8 cellular contexts compared by ENCODE assay signal in genomic region chr12:48682927-48683326, GRCh38. TPM values are rescaled to one million over a fixed set of nuclear protein-coding genes. Genes with fewer than 3 reads are reported as not detected.
DNase-seq lines count a peak whose midpoint lies in the region; ATAC-seq and TF ChIP-seq lines count a peak whose summit lies in the region.

No MANE protein-coding gene starts in this region.

- peaks cover 42% of the 10 kb centered on the region for H3K4me1 Mint-ChIP-seq in CD4-positive, alpha-beta T cell (ENCODE audit: low read depth)

- POLR2A ChIA-PET in CD4-positive, alpha-beta T cell (lab: Charles Lee): interaction anchor here (0.8 to 1.9 kb wide), 14 partner anchors 9 to 484 kb away, joined by 3 to 35 read pairs (median 7); partner anchors contain the start of genes CCNT1, DDX23 and TUBA1B

- H3K27ac ChIP-seq in CD4-positive, alpha-beta T cell (ENCODE audit: low read depth, low read length): no peak overlapping the region
- H3K27ac ChIP-seq in dorsolateral prefrontal cortex (peak overlapping the region in 11 of 59 donors; percentile 70 to 92 (median 86)), osteoblast (ENCODE audit: low read depth, low read length) (no peak overlapping the region), foreskin keratinocyte (no peak overlapping the region)

- no peak overlapping the region for H2AFZ ChIP-seq in osteoblast (ENCODE audit: low read length)

- H3K36me3 ChIP-seq in MG63: peaks cover 36% of the 10 kb centered on the region
- peaks cover 26% of the 10 kb centered on the region for H3K36me3 ChIP-seq in osteoblast (ENCODE audit: insufficient read depth, low read length)

- H3K36me3 Mint-ChIP-seq in CD4-positive, alpha-beta T cell (ENCODE audit: low read depth): peaks cover 47% of the 10 kb centered on the region

- TF ChIP-seq CTCF in CD4-positive, alpha-beta T cell (IDR thresholded peaks at IDR 0.05): no peak
- TF ChIP-seq CTCF in dorsolateral prefrontal cortex (IDR thresholded peaks at IDR 0.05 in 54 of 56, conservative IDR thresholded peaks at IDR 0.05 in 2 of 56; ENCODE audit: low read depth in 1 of 56, partially characterized antibody in 56 of 56) (no peak), osteoblast (IDR thresholded peaks at IDR 0.05; ENCODE audit: extremely low read depth, low read depth, low read length) (no peak), foreskin keratinocyte (conservative IDR thresholded peaks at IDR 0.05) (no peak)

- H3K27ac Mint-ChIP-seq in CD4-positive, alpha-beta T cell: no peak overlapping the region

- H3K27me3 ChIP-seq in CD4-positive, alpha-beta T cell (ENCODE audit: control insufficient read depth, insufficient read depth, low read length): no peaks in the 10 kb centered on the region
- H3K27me3 ChIP-seq in MG63: no peaks in the 10 kb centered on the region
- no peaks in the 10 kb centered on the region for H3K27me3 ChIP-seq in dorsolateral prefrontal cortex
- H3K27me3 ChIP-seq in osteoblast (ENCODE audit: insufficient read depth, low read length): no peaks in the 10 kb centered on the region
- no peaks in the 10 kb centered on the region for H3K27me3 ChIP-seq in foreskin keratinocyte

- H3K4me2 ChIP-seq in osteoblast (ENCODE audit: insufficient read depth, low read length): peak overlapping the region; percentile 81

- H3K9me3 Mint-ChIP-seq in CD4-positive, alpha-beta T cell: no peaks in the 10 kb centered on the region

- H3K4me3 Mint-ChIP-seq in CD4-positive, alpha-beta T cell: peak overlapping the region; percentile 91

- intact Hi-C loops in CD4-positive, alpha-beta T cell (cut with DNase I, micrococcal nuclease): loop anchor here (1.0 to 5.0 kb wide), 2 partner anchors 33 to 526 kb away; partner anchors contain the start of genes CCNT1 (in 2 of the 2) and ASB8 (in 1 of the 2)
- intact Hi-C loops in dorsolateral prefrontal cortex (cut with DNase I): loop anchor here (2.0 to 5.0 kb wide), 2 partner anchors 34 kb away; partner anchors contain the start of gene CCNT1 (in 2 of the 2)

- ATAC-seq in CD4-positive, alpha-beta T cell (ENCODE audit: poor library complexity): no peak
- no peak for ATAC-seq in GM19324 (IDR thresholded peaks at IDR 0.05; ENCODE audit: low FRiP score, unreplicated experiment)
- ATAC-seq in foreskin keratinocyte: no peak

- peaks cover 41% of the 10 kb centered on the region for H3K79me2 ChIP-seq in osteoblast (ENCODE audit: insufficient read depth, low read length)

- H3K9me3 ChIP-seq in CD4-positive, alpha-beta T cell (ENCODE audit: control insufficient read depth, low read length): no peaks in the 10 kb centered on the region
- H3K9me3 ChIP-seq in MG63 (no peaks in the 10 kb centered on the region), osteoblast (ENCODE audit: low read depth, low read length) (no peaks in the 10 kb centered on the region)

- peak overlapping the region; percentile 99 for H3K4me3 ChIP-seq in MG63
- peak overlapping the region; percentile 79 to 100 (median 94) for H3K4me3 ChIP-seq in dorsolateral prefrontal cortex
- H3K4me3 ChIP-seq in osteoblast (ENCODE audit: insufficient read depth, low read length): no peak overlapping the region

- no peak for DNase-seq in CD4-positive, alpha-beta T cell
- no peak for DNase-seq in MG63
- no peak for DNase-seq in dorsolateral prefrontal cortex
- DNase-seq in osteoblast (ENCODE audit: insufficient read length, low spot score, missing footprints): peak; percentile 15
- no peak for DNase-seq in CD1c-positive myeloid dendritic cell (ENCODE audit: extremely low spot score)
- DNase-seq in stimulated activated CD4-positive, alpha-beta T cell treated with anti-CD3 and anti-CD28 coated beads, Interleukin-2, amount 100 ng/mL, for 48 hours: no peak
- DNase-seq in foreskin keratinocyte: no peak

- no peaks in the 10 kb centered on the region for H3K27me3 Mint-ChIP-seq in CD4-positive, alpha-beta T cell

- CTCF ChIA-PET in CD4-positive, alpha-beta T cell (lab: Charles Lee): interaction anchor here (1.6 to 2.2 kb wide), 2 partner anchors 9 kb away, joined by 5 read pairs; no protein-coding TSS in a partner anchor

- H3K4me1 ChIP-seq in osteoblast (ENCODE audit: insufficient read depth, low read length): peaks cover 33% of the 10 kb centered on the region
- H3K4me1 ChIP-seq in foreskin keratinocyte: peaks cover 7% of the 10 kb centered on the region

- H4K20me1 ChIP-seq in osteoblast (ENCODE audit: insufficient read depth, low read length): peaks cover 11% of the 10 kb centered on the region

RNA-seq across cellular contexts. Expression of gene KANSL2, which starts 0.9 kb away (rescaled TPM):
- 100 to 1,000 TPM; 142 to 144 TPM for total RNA-seq in CD4-positive, alpha-beta T cell
- total RNA-seq in MG63 (2014; rRNA removed; shearing (Covaris generic); ENCODE audit: low replicate concordance): 42.8 and 56.3 TPM in 2 replicates
- 10 to 100 TPM; 16.3 to 40.2 (median 25.6) TPM for total RNA-seq in dorsolateral prefrontal cortex
- 37.4 and 48.1 TPM in 2 replicates for total RNA-seq in osteoblast
- 29.1 and 31.1 TPM in 2 replicates for total RNA-seq in foreskin keratinocyte
- 21.0 and 26.5 TPM in 2 replicates for polyA plus RNA-seq in foreskin keratinocyte

RNA-seq across cellular contexts. Expression of gene CCNT1, which starts 33.6 kb away (rescaled TPM):
- total RNA-seq in CD4-positive, alpha-beta T cell: 100 to 1,000 TPM; 150 TPM
- 9.7 and 22.2 TPM in 2 replicates for total RNA-seq in MG63 (2014; rRNA removed; shearing (Covaris generic); ENCODE audit: low replicate concordance)
- total RNA-seq in dorsolateral prefrontal cortex: 10 to 100 TPM; 27.7 to 58.9 (median 38.1) TPM
- 25.0 and 32.1 TPM in 2 replicates for total RNA-seq in osteoblast
- 23.8 and 25.5 TPM in 2 replicates for total RNA-seq in foreskin keratinocyte
- 3.6 and 4.7 TPM in 2 replicates for polyA plus RNA-seq in foreskin keratinocyte
